In the genomic region with DNA sequence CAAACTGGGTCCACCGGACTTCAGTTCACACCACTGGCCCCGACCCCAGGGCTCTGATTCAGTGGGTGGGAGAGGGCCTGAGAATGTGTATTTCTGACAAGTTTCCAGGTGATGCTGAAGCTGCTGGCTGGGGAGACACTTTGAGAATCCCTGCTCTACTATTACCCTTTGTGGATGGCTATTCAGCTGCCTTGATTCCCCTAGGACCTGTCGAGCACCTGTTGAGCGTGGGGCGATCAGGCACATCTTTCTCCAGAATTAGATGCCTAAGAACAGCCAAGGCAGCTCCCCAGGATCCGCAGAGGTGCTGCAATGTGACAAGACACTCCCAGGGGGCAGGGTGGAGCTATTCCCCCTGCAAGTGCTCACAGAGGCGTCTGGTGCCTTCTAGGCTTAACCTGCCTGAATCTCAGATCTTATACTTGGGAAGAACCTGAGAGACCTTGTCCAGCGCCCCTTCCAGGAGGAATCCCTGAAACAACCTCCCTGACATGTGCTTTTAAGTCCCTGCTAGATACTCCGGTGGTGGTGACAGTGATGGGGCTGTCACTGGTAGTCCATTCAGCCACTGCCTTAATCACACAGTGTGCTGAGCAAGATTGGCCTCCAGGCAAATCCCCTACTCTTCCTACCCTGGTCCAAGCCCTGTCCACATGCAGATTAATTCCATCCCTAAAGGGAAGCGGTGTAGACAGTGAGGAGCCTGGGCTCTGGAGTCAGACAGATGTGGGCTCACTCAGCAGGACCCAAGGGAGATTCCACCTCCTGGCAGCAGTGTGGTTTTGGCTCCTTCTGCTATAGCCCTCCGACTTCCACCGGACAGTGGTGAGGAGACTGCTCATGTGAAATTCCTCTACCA, we compare ENCODE assay signal across 9 cellular contexts. TPM values are rescaled to one million over a fixed set of nuclear protein-coding genes. Genes with fewer than 3 reads are reported as not detected.
DNase-seq lines count a peak whose midpoint lies in the region; TF ChIP-seq lines count a peak whose summit lies in the region.
"Had no signal": no experiment of that assay in that cellular context is flagged by ENCODE, and none has a peak within 500 bp of the region (broad histone marks: within the 10 kb centered on the region; RNA-seq: fewer than 3 reads in every experiment).

No MANE protein-coding gene starts in this region.

- no peaks in the 10 kb centered on the region for H3K4me1 ChIP-seq in breast epithelium
- H3K4me1 ChIP-seq in colonic mucosa, result no peaks in the 10 kb centered on the region
- H3K4me1 ChIP-seq in thyroid gland, result no peaks in the 10 kb centered on the region

- WGBS in thyroid gland, 2 donors, result 56 to 74% methylated on average over 8 to 12 of the region's 12 CpGs

- no peak overlapping the region for H3K27ac ChIP-seq in breast epithelium
- no peak overlapping the region for H3K27ac ChIP-seq in colonic mucosa
- H3K27ac ChIP-seq in thyroid gland, result no peak overlapping the region

- H3K4me1 Mint-ChIP-seq in MCF 10A (ENCODE audit: insufficient read depth, unreplicated experiment), result no peaks in the 10 kb centered on the region
- H3K4me1 Mint-ChIP-seq: nephron had no signal

- H3K4me3 ChIP-seq in breast epithelium (no peak overlapping the region), colonic mucosa (no peak overlapping the region), thyroid gland (replicated peaks in 1 of 3) (no peak overlapping the region)

- peaks cover 47% of the 10 kb centered on the region for H3K27me3 Mint-ChIP-seq in MCF 10A (ENCODE audit: insufficient read depth, unreplicated experiment)

- no peak overlapping the region for H3K4me3 Mint-ChIP-seq in MCF 10A (ENCODE audit: unreplicated experiment)
- H3K4me3 Mint-ChIP-seq: nephron had no signal

- no peaks in the 10 kb centered on the region for H3K36me3 ChIP-seq in breast epithelium
- no peaks in the 10 kb centered on the region for H3K36me3 ChIP-seq in colonic mucosa
- no peaks in the 10 kb centered on the region for H3K36me3 ChIP-seq in thyroid gland

- no peaks in the 10 kb centered on the region for H3K9me3 Mint-ChIP-seq in MCF 10A (ENCODE audit: unreplicated experiment)
- H3K9me3 Mint-ChIP-seq: nephron had no signal

- intact Hi-C loops in MCF 10A (cut with micrococcal nuclease) (no loop called here), breast epithelium (cut with DNase I; ENCODE audit: low total_unique reads) (no loop called here), colonic mucosa (cut with DNase I) (loop anchor here (5.0 kb wide), 1 partner anchor 56 kb away; no protein-coding TSS in a partner anchor), thyroid gland (cut with DNase I) (no loop called here)

- BruUV-seq in MCF 10A (replicated peaks; lab: Mats Ljungman, UMichigan), result no TSS peak

- H3K27me3 ChIP-seq in breast epithelium, result peaks cover 0 to 15% of the 10 kb centered on the region in 2 donors
- H3K27me3 ChIP-seq in colonic mucosa, result no peaks in the 10 kb centered on the region
- H3K27me3 ChIP-seq in thyroid gland, result no peaks in the 10 kb centered on the region

- CTCF ChIA-PET in MCF 10A (lab: Yijun Ruan, JAX), result interaction anchor here (0.6 to 1.3 kb wide), 4 partner anchors 56 to 302 kb away, joined by 3 to 14 read pairs (median 4); no protein-coding TSS in a partner anchor

- POLR2A ChIA-PET in MCF 10A (lab: Yijun Ruan, JAX), result no interaction called here

- no peak overlapping the region for H3K9ac ChIP-seq in colonic mucosa (ENCODE audit: low read depth in 2 of 2, low read length in 2 of 2)

- H3K9me3 ChIP-seq in breast epithelium, result no peaks in the 10 kb centered on the region
- H3K9me3 ChIP-seq in colonic mucosa, result no peaks in the 10 kb centered on the region
- no peaks in the 10 kb centered on the region for H3K9me3 ChIP-seq in thyroid gland

- H3K27ac Mint-ChIP-seq in MCF 10A (ENCODE audit: low read depth, unreplicated experiment), result no peak overlapping the region
- H3K27ac Mint-ChIP-seq: nephron had no signal

- TF ChIP-seq POLR2A in breast epithelium (IDR thresholded peaks at IDR 0.05) (no peak), thyroid gland (IDR thresholded peaks at IDR 0.05) (no peak)

- peak; percentile 42 for DNase-seq in MCF 10A (ENCODE audit: unreplicated experiment)
- no peak for DNase-seq in breast epithelium (ENCODE audit: low spot score in 2 of 2)
- DNase-seq in NCI-H2107 treated with DMSO at 0.1 percent for 48 hours (lab: John Stamatoyannopoulos, UW; ENCODE audit: unreplicated experiment), result peak; percentile 18
- DNase-seq in colonic mucosa, result no peak
- peak; percentile 16 to 36 for DNase-seq in thyroid gland
- DNase-seq in ecto neural progenitor cell (ENCODE audit: low spot score), result no peak
- DNase-seq in effector CD8-positive, alpha-beta T cell (lab: John Stamatoyannopoulos, UW), result no peak
- no peak for DNase-seq in stimulated activated CD4-positive, alpha-beta T cell treated with anti-CD3 and anti-CD28 coated beads, Interleukin-12 subunit alpha, Interleukin-12 subunit beta, amount 100 ng/mL, for 4 hours

- no peaks in the 10 kb centered on the region for H3K36me3 Mint-ChIP-seq in MCF 10A (ENCODE audit: insufficient read depth, unreplicated experiment)

- peak; percentile 36 for TF ChIP-seq CTCF in MCF 10A (IDR thresholded peaks at IDR 0.05; ENCODE audit: unreplicated experiment)
- TF ChIP-seq CTCF in breast epithelium (IDR thresholded peaks at IDR 0.05), result no peak
- TF ChIP-seq CTCF in colonic mucosa (IDR thresholded peaks at IDR 0.05), result peak; percentile 36
- TF ChIP-seq CTCF in thyroid gland (IDR thresholded peaks at IDR 0.05), result peak in 2 of 6 experiments; percentile 24 to 34

RNA-seq across cellular contexts. Expression of a gene that starts 43.4 kb away (rescaled TPM):
- total RNA-seq in MCF 10A (2022) (not detected in 2 replicates), breast epithelium (under 1 TPM; 0.15 to 0.33 (median 0.32) TPM), colonic mucosa (not detected), thyroid gland (under 1 TPM in 1 of 4 donors, not detected in 3; 0.67 TPM)

Comparison
In these comparisons a context has a peak if more than half of its experiments do, and no peak if none do; other contexts are left out.
1. DNase-seq: peak in MCF 10A (single experiment), NCI-H2107 treated with DMSO at 0.1 percent for 48 hours (single experiment) and thyroid gland (2 of 2); none in breast epithelium (0 of 2), colonic mucosa (single experiment), ecto neural progenitor cell (single experiment), effector CD8-positive, alpha-beta T cell (single experiment) and stimulated activated CD4-positive, alpha-beta T cell treated with anti-CD3 and anti-CD28 coated beads, Interleukin-12 subunit alpha, Interleukin-12 subunit beta, amount 100 ng/mL, for 4 hours (single experiment).
2. CTCF ChIP-seq: peak in MCF 10A (single experiment) and colonic mucosa (single experiment); none in breast epithelium (0 of 3).